In genomic region chr14:103196716-103197115, GRCh38 we compare ENCODE assay signal across 19 cellular contexts.
DNase-seq lines count a peak whose midpoint lies in the region; ATAC-seq and TF ChIP-seq lines count a peak whose summit lies in the region.
"Had no signal": no experiment of that assay in that cellular context is flagged by ENCODE, and none has a peak within 500 bp of the region (broad histone marks: within the 10 kb centered on the region; RNA-seq: fewer than 3 reads in every experiment).

No MANE protein-coding gene starts in this region.

- TF ChIP-seq EP300 in suprapubic skin (IDR thresholded peaks at IDR 0.05): no peak

- no peak overlapping the region for H3K4me3 ChIP-seq in suprapubic skin
- H3K4me3 ChIP-seq: BLaER1 treated with 17β-estradiol and CSF1 and Interleukin-3, amounts not matched to agents 10 nM and 100 nM; GM12878 had no signal

- H3K27ac ChIP-seq in suprapubic skin (no peak overlapping the region), foreskin keratinocyte (no peak overlapping the region)
- H3K27ac ChIP-seq: BLaER1 treated with 17β-estradiol and CSF1 and Interleukin-3, amounts not matched to agents 10 nM and 100 nM had no signal

- WGBS in suprapubic skin: 93% methylated on average over 11 of the region's 11 CpGs

- H3K9me3 ChIP-seq in suprapubic skin: no peaks in the 10 kb centered on the region

- TF ChIP-seq POLR2A in suprapubic skin (IDR thresholded peaks at IDR 0.05): no peak

- intact Hi-C loops in Right ventricle myocardium inferior (cut with DNase I): no loop called here

- H3K4me1 ChIP-seq in suprapubic skin (peaks cover 11% of the 10 kb centered on the region), foreskin keratinocyte (no peaks in the 10 kb centered on the region)

- no peak for ATAC-seq in Right ventricle myocardium inferior
- ATAC-seq in foreskin keratinocyte: no peak
- ATAC-seq: CD8-positive, alpha-beta T cell; GM12878; HCT116; HepG2 had no signal

- TF ChIP-seq CTCF in suprapubic skin (IDR thresholded peaks at IDR 0.05) (no peak), foreskin keratinocyte (conservative IDR thresholded peaks at IDR 0.05) (no peak)

- no peaks in the 10 kb centered on the region for H3K36me3 ChIP-seq in suprapubic skin
- H3K36me3 ChIP-seq: BLaER1 treated with 17β-estradiol and CSF1 and Interleukin-3, amounts not matched to agents 10 nM and 100 nM had no signal

- H3K27me3 ChIP-seq in suprapubic skin (no peaks in the 10 kb centered on the region), foreskin keratinocyte (peaks cover 28% of the 10 kb centered on the region)
- H3K27me3 ChIP-seq: BLaER1 treated with 17β-estradiol and CSF1 and Interleukin-3, amounts not matched to agents 10 nM and 100 nM had no signal

- DNase-seq in activated CD8-positive, alpha-beta memory T cell treated with anti-CD3 and anti-CD28 coated beads, Interleukin-2, amount 50 U/mL, for 48 hours: peak; percentile 10
- no peak for DNase-seq in activated CD8-positive, alpha-beta memory T cell treated with anti-CD3 and anti-CD28 coated beads for 24 hours
- DNase-seq in mesenteric fat pad (ENCODE audit: low spot score) (peak; percentile 60), suprapubic skin (ENCODE audit: low spot score in 2 of 2) (peak; percentile 47 to 55), ecto neural progenitor cell (ENCODE audit: low spot score) (no peak), Right ventricle myocardium inferior (ENCODE audit: missing footprints) (no peak), foreskin keratinocyte (no peak)
- DNase-seq: 8988T; Calu3; CD8-positive, alpha-beta T cell; DMS53; DND-41; EL; GOT3; H7 had no signal

Comparison
In these comparisons a context has a peak if more than half of its experiments do, and no peak if none do; other contexts are left out.
1. DNase-seq: peak in activated CD8-positive, alpha-beta memory T cell treated with anti-CD3 and anti-CD28 coated beads, Interleukin-2, amount 50 U/mL, for 48 hours (single experiment), mesenteric fat pad (single experiment) and suprapubic skin (2 of 2); none in activated CD8-positive, alpha-beta memory T cell treated with anti-CD3 and anti-CD28 coated beads for 24 hours (single experiment), ecto neural progenitor cell (single experiment), Right ventricle myocardium inferior (single experiment) and foreskin keratinocyte (0 of 2).